ENCODE assay signal across 8 cellular contexts in the genomic region with DNA sequence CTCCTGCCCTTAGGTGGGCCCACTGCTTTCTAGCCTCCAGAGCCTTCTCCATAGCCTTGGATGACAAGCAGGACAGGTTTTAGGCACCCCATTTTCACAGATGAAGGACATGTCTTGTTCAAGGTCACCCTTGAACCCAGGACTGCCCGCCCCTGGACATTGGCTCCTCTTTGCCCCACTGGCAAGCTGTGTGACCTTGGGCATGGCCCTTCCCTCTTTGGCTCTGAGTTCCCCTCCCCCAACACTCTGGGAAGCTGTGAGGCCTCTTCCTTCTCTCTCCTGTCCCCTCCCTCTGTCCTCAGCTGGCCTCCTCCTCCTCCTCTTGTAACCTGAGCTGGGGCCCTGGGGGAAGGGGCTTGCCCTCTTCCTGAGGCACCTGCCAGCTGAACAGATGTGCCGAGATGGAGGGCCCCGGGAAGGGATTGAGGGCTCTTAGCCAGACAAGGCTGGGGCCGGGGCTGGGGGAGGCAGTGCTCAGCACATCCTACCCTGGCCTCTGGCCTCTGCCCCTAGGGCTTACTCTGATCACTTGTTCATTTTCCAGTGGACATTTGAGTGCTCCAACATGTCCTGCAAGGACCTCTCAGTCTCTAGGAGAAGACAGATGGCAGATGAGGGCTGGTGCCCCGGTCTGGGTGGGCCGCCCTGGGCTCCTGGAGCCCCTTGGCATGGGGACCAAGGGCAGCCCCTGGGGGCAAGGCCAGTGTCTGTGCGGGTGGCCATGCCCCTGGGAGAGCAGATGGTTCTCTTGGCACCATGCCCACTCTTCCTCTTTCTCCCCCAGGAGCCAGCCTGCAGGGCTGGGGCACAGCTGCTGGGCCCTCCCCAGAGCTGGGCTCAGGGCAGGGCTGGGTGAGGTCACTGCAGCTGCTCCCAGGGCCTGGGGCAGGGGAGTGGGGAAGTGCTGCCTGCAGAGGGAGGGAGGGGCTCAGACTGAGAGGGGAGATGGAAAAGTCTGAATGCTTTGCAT. TPM values are rescaled to one million over a fixed set of nuclear protein-coding genes. Genes with fewer than 3 reads are reported as not detected.
DNase-seq lines count a peak whose midpoint lies in the region; ATAC-seq and TF ChIP-seq lines count a peak whose summit lies in the region.

No MANE protein-coding gene starts in this region.

- H3K27me3 ChIP-seq in skeletal muscle tissue (ENCODE audit: control insufficient read depth in 3 of 3, insufficient read depth in 3 of 3, low read length in 3 of 3) (peaks cover 0 to 4% (median 0%) of the 10 kb centered on the region in 3 donors), mesenchymal stem cell (ENCODE audit: control insufficient read depth in 1 of 2, insufficient read depth in 1 of 2, low read length in 2 of 2) (peaks cover 59 to 83% of the 10 kb centered on the region in 2 experiments)

- intact Hi-C loops in left ventricle myocardium superior (cut with micrococcal nuclease): no loop called here

- peak overlapping the region; percentile 64 for H3K27ac ChIP-seq in KOPT-K1 (ENCODE audit: low read depth, low read length, poor library complexity, severe bottlenecking)
- peak overlapping the region; percentile 70 for H3K27ac ChIP-seq in skeletal muscle tissue (ENCODE audit: low read depth, low read length)
- H3K27ac ChIP-seq in coronary artery: no peak overlapping the region
- no peak overlapping the region for H3K27ac ChIP-seq in mesenchymal stem cell (ENCODE audit: low read length, poor library complexity, severe bottlenecking)

- H2BK15ac ChIP-seq in mesenchymal stem cell (ENCODE audit: low read depth, poor library complexity, severe bottlenecking): no peak overlapping the region

- WGBS in mesenchymal stem cell: 28% methylated on average over 6 of the region's 7 CpGs

- no peak for TF ChIP-seq CTCF in coronary artery (IDR thresholded peaks at IDR 0.05)

- ATAC-seq in left ventricle myocardium superior: peak; percentile 73
- no peak for ATAC-seq in GM21786 (IDR thresholded peaks at IDR 0.05; ENCODE audit: unreplicated experiment)

- no peak overlapping the region for H3K4ac ChIP-seq in mesenchymal stem cell (ENCODE audit: low read depth in 1 of 2, low read length in 2 of 2)

- H3K9ac ChIP-seq in skeletal muscle tissue (ENCODE audit: low read depth in 1 of 3, low read length in 3 of 3) (peak overlapping the region in 2 of 3 donors; percentile 43 to 47), mesenchymal stem cell (ENCODE audit: low read length) (no peak overlapping the region)

- H2BK120ac ChIP-seq in mesenchymal stem cell (ENCODE audit: low read depth, low read length): no peak overlapping the region

- peak overlapping the region in 1 of 2 experiments; percentile 37 for H3K18ac ChIP-seq in mesenchymal stem cell (ENCODE audit: low read depth in 1 of 2, low read length in 2 of 2)

- H3K14ac ChIP-seq in mesenchymal stem cell (ENCODE audit: low read length in 2 of 2): peak overlapping the region in 1 of 2 experiments; percentile 22

- peak; percentile 100 for DNase-seq in NCI-H82 (lab: John Stamatoyannopoulos, UW)
- DNase-seq in left ventricle myocardium superior: peak; percentile 72
- DNase-seq in coronary artery (ENCODE audit: low spot score): no peak
- DNase-seq in NOMO-1 treated with dmso at 0.1 percent for 144 hours (lab: John Stamatoyannopoulos, UW; ENCODE audit: unreplicated experiment): no peak
- DNase-seq in mesenchymal stem cell: no peak

- no peak overlapping the region for H2AK5ac ChIP-seq in mesenchymal stem cell (ENCODE audit: low read length, severe bottlenecking)

- no peak overlapping the region for H2BK12ac ChIP-seq in mesenchymal stem cell (ENCODE audit: low read length in 2 of 2)

- H2BK5ac ChIP-seq in mesenchymal stem cell (ENCODE audit: low read depth, low read length, poor library complexity, severe bottlenecking): no peak overlapping the region

- H2AFZ ChIP-seq in mesenchymal stem cell (ENCODE audit: low read depth, low read length): no peak overlapping the region

- no peak overlapping the region for H3K23ac ChIP-seq in mesenchymal stem cell (ENCODE audit: low read length in 2 of 2)

- H4K8ac ChIP-seq in mesenchymal stem cell (ENCODE audit: low read length): no peak overlapping the region

- H3K36me3 ChIP-seq in KOPT-K1 (ENCODE audit: insufficient read depth, low read length) (peaks cover 17% of the 10 kb centered on the region), skeletal muscle tissue (ENCODE audit: control insufficient read depth in 3 of 3, insufficient read depth in 3 of 3, low read length in 3 of 3) (no peaks in the 10 kb centered on the region), mesenchymal stem cell (ENCODE audit: control insufficient read depth in 1 of 2, insufficient read depth in 2 of 2, low read depth in 1 of 2, low read length in 2 of 2) (no peaks in the 10 kb centered on the region)

- H3K4me2 ChIP-seq in mesenchymal stem cell (ENCODE audit: low read length, poor library complexity, severe bottlenecking): no peak overlapping the region

- H3K9me3 ChIP-seq in KOPT-K1 (ENCODE audit: insufficient read depth, low read length, poor library complexity, severe bottlenecking): no peaks in the 10 kb centered on the region
- H3K9me3 ChIP-seq in skeletal muscle tissue (ENCODE audit: control insufficient read depth in 3 of 3, low read length in 3 of 3): no peaks in the 10 kb centered on the region
- H3K9me3 ChIP-seq in mesenchymal stem cell (ENCODE audit: control insufficient read depth, low read length): no peaks in the 10 kb centered on the region

- H3K4me3 ChIP-seq in skeletal muscle tissue (ENCODE audit: low read length in 3 of 3): peak overlapping the region in 1 of 3 donors; percentile 41
- H3K4me3 ChIP-seq in coronary artery: no peak overlapping the region
- no peak overlapping the region for H3K4me3 ChIP-seq in mesenchymal stem cell (ENCODE audit: insufficient read depth in 1 of 2, low read depth in 1 of 2, low read length in 2 of 2)

- H3K4me1 ChIP-seq in skeletal muscle tissue (ENCODE audit: control insufficient read depth in 3 of 3, insufficient read depth in 3 of 3, low read length in 3 of 3) (peaks cover 35 to 54% (median 50%) of the 10 kb centered on the region in 3 donors), mesenchymal stem cell (ENCODE audit: control insufficient read depth, insufficient read depth, low read depth, low read length) (peaks cover 16% of the 10 kb centered on the region)

- no peak overlapping the region for H4K91ac ChIP-seq in mesenchymal stem cell (ENCODE audit: low read length)

- no peaks in the 10 kb centered on the region for H3K79me1 ChIP-seq in mesenchymal stem cell (replicated peaks; ENCODE audit: low read length, poor library complexity, severe bottlenecking)

RNA-seq across cellular contexts. Expression of a gene that starts 10.7 kb away (rescaled TPM):
- total RNA-seq in left ventricle myocardium superior: 3.4 TPM
- total RNA-seq in skeletal muscle tissue: 2.6 TPM
- polyA plus RNA-seq in mesenchymal stem cell (2013, experiment 1 of 2): 0.59 TPM
- 0.71 TPM for polyA plus RNA-seq in mesenchymal stem cell (2013, experiment 2 of 2)

Comparison
In these comparisons a context has a peak if more than half of its experiments do, and no peak if none do; other contexts are left out.
1. H3K27ac ChIP-seq: peak in KOPT-K1 (single experiment) and skeletal muscle tissue (single experiment); none in coronary artery (0 of 2) and mesenchymal stem cell (single experiment).
2. DNase-seq: peak in NCI-H82 (single experiment) and left ventricle myocardium superior (single experiment); none in coronary artery (single experiment), NOMO-1 treated with dmso at 0.1 percent for 144 hours (single experiment) and mesenchymal stem cell (single experiment).